29 cellular contexts compared by ENCODE assay signal in genomic region chr11:6345356-6345755, GRCh38. TPM values are rescaled to one million over a fixed set of nuclear protein-coding genes. Genes with fewer than 3 reads are reported as not detected.
"Had no signal": no experiment of that assay in that cellular context is flagged by ENCODE, and none has a peak within 500 bp of the region (broad histone marks: within the 10 kb centered on the region; RNA-seq: fewer than 3 reads in every experiment).

No MANE protein-coding gene starts in this region.

- DNase-seq: colonic mucosa; effector CD8-positive, alpha-beta T cell; endodermal cell; esophagus squamous epithelium; foreskin keratinocyte; heart left ventricle; kidney; natural killer cell; occipital lobe; pancreas; retina; stimulated activated CD4-positive, alpha-beta T cell treated with anti-CD3 and anti-CD28 coated beads, Interleukin-12 subunit alpha, Interleukin-12 subunit beta, amount 100 ng/mL, for 4 hours; stimulated activated CD4-positive, alpha-beta T cell treated with anti-CD3 and anti-CD28 coated beads, Interleukin-1b, Interleukin-23, amount 100 ng/mL, for 48 hours; stimulated activated CD4-positive, alpha-beta T cell treated with anti-CD3 and anti-CD28 coated beads, Interleukin-4, amount 100 ng/mL, for 1 hour; stimulated activated CD8-positive, alpha-beta memory T cell treated with anti-CD3 and anti-CD28 coated beads, Interleukin-4, amount 100 ng/mL, for 48 hours; stimulated activated naive CD4-positive, alpha-beta T cell treated with Interleukin-2 at 50 U/mL for 16 hours; stomach; thyroid gland; trophoblast cell had no signal

- H2AFZ ChIP-seq: hepatocyte had no signal

- H3K9me3 ChIP-seq: colonic mucosa, esophagus squamous epithelium, gastroesophageal sphincter, heart left ventricle, pancreas, stomach, thyroid gland, vagina had no signal

- H3K27me3 ChIP-seq: colonic mucosa, esophagus squamous epithelium, foreskin keratinocyte, gastroesophageal sphincter, heart left ventricle, hepatocyte, pancreas, stomach, thyroid gland, vagina had no signal

- H3K4me1 ChIP-seq: colonic mucosa, esophagus squamous epithelium, foreskin keratinocyte, gastroesophageal sphincter, heart left ventricle, pancreas, stomach, thyroid gland, vagina had no signal

- H3K36me3 Mint-ChIP-seq: memory B cell, natural killer cell had no signal

- H3K27ac ChIP-seq: colonic mucosa, esophagus squamous epithelium, foreskin keratinocyte, gastroesophageal sphincter, heart left ventricle, hepatocyte, pancreas, stomach, thyroid gland, vagina had no signal

- ATAC-seq: foreskin keratinocyte, gastroesophageal sphincter, heart left ventricle, left lobe of liver, natural killer cell, pancreas, sciatic nerve had no signal

- H3K4me3 ChIP-seq: colonic mucosa, esophagus squamous epithelium, gastroesophageal sphincter, heart left ventricle, hepatocyte, lung, pancreas, smooth muscle cell, stomach, thyroid gland, vagina had no signal

- H3K4me3 Mint-ChIP-seq: dendritic cell treated with granulocyte-macrophage colony-stimulating factor and Interleukin-4, amounts not matched to agents 40 ng/mL and 50 ng/mL, for 4 days; endodermal cell; memory B cell; natural killer cell had no signal

- H3K36me3 ChIP-seq: colonic mucosa, esophagus squamous epithelium, heart left ventricle, pancreas, stomach, thyroid gland, vagina had no signal

- H3K9me3 Mint-ChIP-seq: dendritic cell treated with granulocyte-macrophage colony-stimulating factor and Interleukin-4, amounts not matched to agents 40 ng/mL and 50 ng/mL, for 4 days; memory B cell; natural killer cell had no signal

- H3K27ac Mint-ChIP-seq: dendritic cell treated with granulocyte-macrophage colony-stimulating factor and Interleukin-4, amounts not matched to agents 40 ng/mL and 50 ng/mL, for 4 days; endodermal cell; memory B cell; natural killer cell had no signal

- H3K4me2 ChIP-seq: hepatocyte, smooth muscle cell had no signal

- H3K4me1 Mint-ChIP-seq: endodermal cell, natural killer cell had no signal

RNA-seq across cellular contexts. Expression of gene CAVIN3, which starts 25.1 kb away (rescaled TPM):
- total RNA-seq: natural killer cell had no signal
- polyA plus RNA-seq: neural cell had no signal
